12 cellular contexts compared by ENCODE assay signal in the genomic region with DNA sequence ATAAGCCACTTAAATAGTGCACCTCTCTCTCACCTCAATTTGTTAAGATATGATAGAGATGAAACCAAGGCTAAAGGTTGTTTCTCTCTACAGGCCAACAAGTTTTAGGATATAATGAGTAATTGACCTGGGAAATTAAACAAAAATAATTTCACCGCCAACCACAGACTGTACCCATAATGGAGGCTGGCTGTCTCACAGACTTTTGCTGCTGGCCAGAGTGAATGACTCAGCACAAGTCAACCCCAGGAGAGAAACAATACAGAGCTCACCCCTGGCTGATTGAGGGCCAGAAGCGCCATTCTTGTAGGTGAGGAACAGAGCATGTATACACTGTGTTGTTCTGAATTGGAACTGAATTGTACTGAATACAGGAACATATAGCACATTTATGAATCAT.
DNase-seq lines count a peak whose midpoint lies in the region; ATAC-seq, FAIRE-seq and TF ChIP-seq lines count a peak whose summit lies in the region.
"Had no signal": no experiment of that assay in that cellular context is flagged by ENCODE, and none has a peak within 500 bp of the region (broad histone marks: within the 10 kb centered on the region; RNA-seq: fewer than 3 reads in every experiment).

No MANE protein-coding gene starts in this region.

- in situ Hi-C loops in HepG2 (cut with HindIII; ENCODE audit: extremely low pct_ligation_motif_present, low pct_unique_long_range_greater_than_20kb), result no loop called here

- TF ChIP-seq CTCF in MCF 10A (IDR thresholded peaks at IDR 0.05; ENCODE audit: unreplicated experiment) (no peak), breast epithelium (IDR thresholded peaks at IDR 0.05) (no peak), bronchial epithelial cell (IDR thresholded peaks at IDR 0.05; ENCODE audit: insufficient read depth, low read length, severe bottlenecking) (no peak), HepG2 (CRISPR knock-in tag; IDR thresholded peaks at IDR 0.05) (no peak), Peyer's patch (IDR thresholded peaks at IDR 0.05) (no peak), ovary (IDR thresholded peaks at IDR 0.05) (no peak)

- H3K27ac ChIP-seq in breast epithelium (no peak overlapping the region), HepG2 (ENCODE audit: extremely low read length, insufficient read depth, low read length) (no peak overlapping the region), aorta (ENCODE audit: low read depth in 1 of 2, low read length in 2 of 2) (peak overlapping the region in 1 of 2 donors; percentile 48), Peyer's patch (peak overlapping the region in 1 of 4 donors; percentile 30), ovary (no peak overlapping the region)
- H3K27ac ChIP-seq: KMS-11 had no signal

- intact Hi-C loops in MCF 10A (cut with micrococcal nuclease) (no loop called here), breast epithelium (cut with DNase I; ENCODE audit: low total_unique reads) (no loop called here), HepG2 (cut with micrococcal nuclease; ENCODE audit: unreplicated experiment) (no loop called here), aorta (cut with DNase I) (no loop called here), ovary (cut with DNase I) (no loop called here)

- CTCF ChIA-PET in MCF 10A (lab: Yijun Ruan, JAX), result interaction anchor here (2.0 kb wide), 1 partner anchor 11 kb away, joined by 7 read pairs; no protein-coding TSS in a partner anchor
- CTCF ChIA-PET in HepG2 (lab: Yijun Ruan, JAX; ENCODE audit: low intra/inter-chr PET ratio, low total read pairs), result no interaction called here

- TF ChIP-seq EP300 in HepG2 (IDR thresholded peaks at IDR 0.05; ENCODE audit: low read depth in 2 of 2, low read length in 2 of 2), result no peak
- TF ChIP-seq EP300 in HepG2 (CRISPR knock-in tag; IDR thresholded peaks at IDR 0.05; ENCODE audit: borderline replicate concordance), result no peak
- no peak for TF ChIP-seq EP300 in ovary (IDR thresholded peaks at IDR 0.05)

- H3K36me3 ChIP-seq in breast epithelium (no peaks in the 10 kb centered on the region), bronchial epithelial cell (ENCODE audit: control insufficient read depth, insufficient read depth, low read length) (no peaks in the 10 kb centered on the region), HepG2 (replicated peaks in 1 of 2; ENCODE audit: control insufficient read depth in 1 of 2, insufficient read depth in 2 of 2, low read length in 2 of 2) (peaks cover 0 to 2% of the 10 kb centered on the region in 2 experiments; a peak in 2 of 5 replicates), aorta (ENCODE audit: control insufficient read depth in 1 of 2, insufficient read depth in 2 of 2, low read length in 1 of 2) (peaks cover 0 to 4% of the 10 kb centered on the region in 2 donors), Peyer's patch (no peaks in the 10 kb centered on the region), ovary (no peaks in the 10 kb centered on the region)

- H3K27me3 ChIP-seq in breast epithelium, result no peaks in the 10 kb centered on the region
- H3K27me3 ChIP-seq in bronchial epithelial cell (ENCODE audit: control insufficient read depth, insufficient read depth, low read length), result no peaks in the 10 kb centered on the region
- no peaks in the 10 kb centered on the region for H3K27me3 ChIP-seq in HepG2 (ENCODE audit: control insufficient read depth in 1 of 2, insufficient read depth in 2 of 2, low read length in 2 of 2)
- no peaks in the 10 kb centered on the region for H3K27me3 ChIP-seq in aorta (ENCODE audit: control insufficient read depth in 1 of 2, insufficient read depth in 2 of 2, low read length in 1 of 2)
- H3K27me3 ChIP-seq in Peyer's patch, result no peaks in the 10 kb centered on the region
- H3K27me3 ChIP-seq in ovary, result no peaks in the 10 kb centered on the region

- TF ChIP-seq POLR2A in breast epithelium (IDR thresholded peaks at IDR 0.05) (no peak), HepG2 (IDR thresholded peaks at IDR 0.05; ENCODE audit: insufficient read depth in 1 of 2, low read depth in 2 of 2, low read length in 2 of 2) (no peak), Peyer's patch (IDR thresholded peaks at IDR 0.05) (no peak), ovary (IDR thresholded peaks at IDR 0.05) (no peak)

- POLR2A ChIA-PET in MCF 10A (lab: Yijun Ruan, JAX) (interaction anchor here (0.7 to 1.9 kb wide), 3 partner anchors 9 to 19 kb away, joined by 3 to 6 read pairs (median 3); no protein-coding TSS in a partner anchor), HepG2 (lab: Yijun Ruan, JAX) (no interaction called here)

- DNase-seq in MCF 10A (ENCODE audit: unreplicated experiment) (peak; percentile 73), breast epithelium (ENCODE audit: low spot score in 2 of 2) (no peak), bronchial epithelial cell (ENCODE audit: low read depth) (peak; percentile 24), HepG2 (ENCODE audit: low spot score) (no peak), aorta (no peak), Peyer's patch (no peak), ovary (no peak), NCI-H1092 treated with DMSO at 0.1 percent for 48 hours (lab: John Stamatoyannopoulos, UW) (no peak)
- DNase-seq: NCI-H774 had no signal

- H3K4me1 Mint-ChIP-seq in MCF 10A (ENCODE audit: insufficient read depth, unreplicated experiment), result peaks cover 11% of the 10 kb centered on the region

- H3K4me3 Mint-ChIP-seq in MCF 10A (ENCODE audit: unreplicated experiment), result no peak overlapping the region

- H3K79me2 ChIP-seq in HepG2 (ENCODE audit: insufficient read depth, low read length), result no peaks in the 10 kb centered on the region

- H3K4me1 ChIP-seq in breast epithelium (no peaks in the 10 kb centered on the region), HepG2 (ENCODE audit: insufficient read depth, low read length) (peaks cover 8% of the 10 kb centered on the region), aorta (ENCODE audit: control insufficient read depth in 1 of 2, insufficient read depth in 2 of 2, low read length in 2 of 2) (peaks cover 0 to 6% of the 10 kb centered on the region in 2 donors), Peyer's patch (peaks cover 0 to 16% (median 0%) of the 10 kb centered on the region in 4 donors), ovary (ENCODE audit: insufficient read depth) (peaks cover 2% of the 10 kb centered on the region)

- H3K9me3 ChIP-seq in breast epithelium (no peaks in the 10 kb centered on the region), HepG2 (ENCODE audit: low read length) (no peaks in the 10 kb centered on the region), aorta (ENCODE audit: control insufficient read depth, low read length) (no peaks in the 10 kb centered on the region), Peyer's patch (no peaks in the 10 kb centered on the region), ovary (no peaks in the 10 kb centered on the region)

- H3K4me2 ChIP-seq in HepG2 (ENCODE audit: low read depth, low read length), result no peak overlapping the region
- H3K4me2 ChIP-seq: KMS-11 had no signal

- ATAC-seq in HepG2 (no peak), aorta (ENCODE audit: low FRiP score) (peak; percentile 61)

- H3K27ac Mint-ChIP-seq in MCF 10A (ENCODE audit: low read depth, unreplicated experiment), result peak overlapping the region; percentile 77

- FAIRE-seq in bronchial epithelial cell (lab: Jason Lieb, UNC) (no peak), HepG2 (lab: Jason Lieb, UNC) (no peak)
- FAIRE-seq: GM19239, islet of Langerhans had no signal

- H3K27me3 Mint-ChIP-seq in MCF 10A (ENCODE audit: insufficient read depth, unreplicated experiment), result no peaks in the 10 kb centered on the region

- no peaks in the 10 kb centered on the region for H4K20me1 ChIP-seq in HepG2 (ENCODE audit: insufficient read depth, low read length)

- BruUV-seq in MCF 10A (replicated peaks; lab: Mats Ljungman, UMichigan) (no TSS peak), HepG2 (replicated peaks; lab: Mats Ljungman, UMichigan) (no TSS peak)

- no peak overlapping the region for H3K9ac ChIP-seq in HepG2 (ENCODE audit: insufficient read depth, low read depth, low read length)
- H3K9ac ChIP-seq: KMS-11 had no signal

- no peak overlapping the region for H2AFZ ChIP-seq in HepG2 (ENCODE audit: low read length)

- no peak for TF ChIP-seq RAD21 in HepG2 (CRISPR knock-in tag; IDR thresholded peaks at IDR 0.05)

- no peaks in the 10 kb centered on the region for H3K9me3 Mint-ChIP-seq in MCF 10A (ENCODE audit: unreplicated experiment)

- WGBS in HepG2 (ENCODE audit: low lambda C conversion rate), result 98% methylated on average over 2 of the region's 2 CpGs
- WGBS in aorta, 2 donors, result 29 to 34% methylated on average over 2 of the region's 2 CpGs
- 27 to 41% (median 36%) methylated on average over 2 of the region's 2 CpGs for WGBS in ovary, 3 donors

- no peak overlapping the region for H3K4me3 ChIP-seq in breast epithelium
- H3K4me3 ChIP-seq in bronchial epithelial cell (ENCODE audit: low read depth, low read length), result no peak overlapping the region
- H3K4me3 ChIP-seq in HepG2 (replicated peaks in 1 of 3; ENCODE audit: insufficient read depth in 1 of 3, low read depth in 2 of 3, low read length in 3 of 3), result no peak overlapping the region
- no peak overlapping the region for H3K4me3 ChIP-seq in aorta (ENCODE audit: low read length in 2 of 2)
- no peak overlapping the region for H3K4me3 ChIP-seq in Peyer's patch
- H3K4me3 ChIP-seq in ovary, result no peak overlapping the region

- peaks cover 11% of the 10 kb centered on the region for H3K36me3 Mint-ChIP-seq in MCF 10A (ENCODE audit: insufficient read depth, unreplicated experiment)

TF ChIP-seq in HepG2, 621 proteins besides CTCF, POLR2A, EP300 and RAD21 (continues in another document):
- TF ChIP-seq MAFK (conservative IDR thresholded peaks at IDR 0.05 in 1 of 2, IDR thresholded peaks at IDR 0.05 in 1 of 2; ENCODE audit: low read length in 2 of 2) (0 out of 4 replicates have a peak, but pooled peaks have one; percentile 2 to 12), ZNF549 (CRISPR knock-in tag; IDR thresholded peaks at IDR 0.05) (no peak), ZFP36L2 (CRISPR knock-in tag; IDR thresholded peaks at IDR 0.05) (no peak), NFE2 (CRISPR knock-in tag; IDR thresholded peaks at IDR 0.05) (no peak), NFE2L2 (IDR thresholded peaks at IDR 0.05; ENCODE audit: low read length) (peak; percentile 79), ERF (CRISPR knock-in tag; IDR thresholded peaks at IDR 0.05) (no peak), RNF2 (conservative IDR thresholded peaks at IDR 0.05; ENCODE audit: low read depth) (no peak)

Comparison
In these comparisons a context has a peak if more than half of its experiments do, and no peak if none do; other contexts are left out.
1. DNase-seq: peak in MCF 10A (single experiment) and bronchial epithelial cell (single experiment); none in breast epithelium (0 of 2), HepG2 (single experiment), aorta (0 of 2), Peyer's patch (0 of 3), ovary (0 of 5) and NCI-H1092 treated with DMSO at 0.1 percent for 48 hours (single experiment).